Comparison of ENCODE assay signal across 1 cellular context in the genomic region with DNA sequence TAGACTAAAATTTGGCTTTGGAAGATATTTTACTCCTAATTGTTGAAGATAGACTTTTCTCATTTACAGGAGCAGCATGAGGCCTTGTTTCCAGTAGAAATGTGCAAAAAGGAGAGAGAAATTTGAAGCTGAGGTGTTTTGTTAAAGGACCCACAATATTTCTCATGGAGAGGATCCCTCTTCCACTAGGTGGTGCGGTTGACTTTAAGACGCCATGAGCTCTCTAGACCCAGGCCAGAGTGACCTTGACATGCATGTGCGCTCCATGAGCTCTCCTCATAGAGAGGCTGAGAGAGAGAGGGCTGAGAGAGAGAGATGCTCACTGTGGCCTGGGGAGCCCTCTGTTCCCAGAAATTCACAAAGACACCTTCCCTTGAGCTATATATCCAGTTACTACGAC.
TF ChIP-seq lines count a peak whose summit lies in the region.

No MANE protein-coding gene starts in this region.

TF ChIP-seq in WTC11, 78 proteins besides CTCF, POLR2A, EP300 and RAD21 (continued from another document):
- no peak for TF ChIP-seq ZNF512 (CRISPR knock-in tag; IDR thresholded peaks at IDR 0.05; ENCODE audit: borderline replicate concordance)
